ENCODE assay signal across 24 cellular contexts in the genomic region with DNA sequence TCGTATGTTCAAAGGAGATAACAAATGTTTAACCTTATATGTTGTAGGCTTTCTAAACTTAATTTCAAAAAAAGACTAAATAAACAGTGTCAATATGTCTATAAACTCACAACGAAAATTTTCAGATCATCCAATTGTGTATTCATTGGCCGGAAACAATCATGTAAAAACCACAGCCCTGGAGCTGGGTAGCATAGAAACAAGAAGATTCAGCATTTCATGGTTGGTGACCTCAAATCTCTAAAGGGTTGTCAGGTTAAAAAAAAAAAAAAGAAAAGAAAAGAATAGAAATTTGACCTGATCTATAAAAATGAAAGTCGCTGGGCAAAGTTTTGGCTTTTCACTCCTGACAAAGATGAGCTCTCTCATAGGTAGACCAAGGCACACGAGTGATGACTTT. TPM values are rescaled to one million over a fixed set of nuclear protein-coding genes. Genes with fewer than 3 reads are reported as not detected.
"Had no signal": no experiment of that assay in that cellular context is flagged by ENCODE, and none has a peak within 500 bp of the region (broad histone marks: within the 10 kb centered on the region; RNA-seq: fewer than 3 reads in every experiment).

No MANE protein-coding gene starts in this region.

- H3K36me3 ChIP-seq: esophagus muscularis mucosa, gastroesophageal sphincter, heart right ventricle, left lung, lower lobe of right lung had no signal

- ATAC-seq: foreskin keratinocyte; gastroesophageal sphincter; heart right ventricle; left cardiac atrium; left lung; left ventricle myocardium superior; lower lobe of right lung; mucosa of descending colon; naive thymus-derived CD8-positive, alpha-beta T cell had no signal

- DNase-seq: dermis blood vessel endothelial cell; dorsolateral prefrontal cortex; effector CD4-positive, alpha-beta T cell; effector memory CD4-positive, alpha-beta T cell; foreskin keratinocyte; glutamatergic neuron; head of caudate nucleus; heart right ventricle; hippocampal formation; left cardiac atrium; left lung; left ventricle myocardium superior; lower lobe of right lung; mesenchymal stem cell; mucosa of descending colon; naive B cell; naive thymus-derived CD8-positive, alpha-beta T cell had no signal

- H3K27me3 ChIP-seq: dorsolateral prefrontal cortex, esophagus muscularis mucosa, gastroesophageal sphincter, heart right ventricle, left lung had no signal

- H3K4me3 ChIP-seq: coronary artery, dorsolateral prefrontal cortex, esophagus muscularis mucosa, gastroesophageal sphincter, heart right ventricle, left lung, lower lobe of right lung, mucosa of descending colon had no signal

- FAIRE-seq: endothelial cell of umbilical vein, frontal cortex, islet of Langerhans, keratinocyte had no signal

- H3K4me1 ChIP-seq: esophagus muscularis mucosa, foreskin keratinocyte, gastroesophageal sphincter, heart right ventricle, left lung, lower lobe of right lung had no signal

- H3K9me3 ChIP-seq: esophagus muscularis mucosa, gastroesophageal sphincter, heart right ventricle, left lung, lower lobe of right lung, mucosa of descending colon had no signal

- H3K27ac ChIP-seq: coronary artery, dorsolateral prefrontal cortex, esophagus muscularis mucosa, foreskin keratinocyte, gastroesophageal sphincter, heart right ventricle, left lung, lower lobe of right lung had no signal

RNA-seq across cellular contexts. Expression of a gene that starts 13.9 kb away (rescaled TPM):
- polyA plus RNA-seq: naive thymus-derived CD8-positive, alpha-beta T cell had no signal
